In genomic region chr22:49913026-49913425, GRCh38 we compare ENCODE assay signal across 31 cellular contexts.
"Had no signal": no experiment of that assay in that cellular context is flagged by ENCODE, and none has a peak within 500 bp of the region (broad histone marks: within the 10 kb centered on the region; RNA-seq: fewer than 3 reads in every experiment).

No MANE protein-coding gene starts in this region.

- H2AFZ ChIP-seq: neural progenitor cell had no signal

- H3K4me1 Mint-ChIP-seq: natural killer cell, nephron progenitor cell had no signal

- H3K9ac ChIP-seq: neural progenitor cell had no signal

- H3K4me2 ChIP-seq: neural progenitor cell, smooth muscle cell had no signal

- H3K27me3 ChIP-seq: left lung, neural progenitor cell, neutrophil, ovary, right atrium auricular region, right lobe of liver, testis, thyroid gland, transverse colon, upper lobe of right lung had no signal

- H3K4me1 ChIP-seq: neural progenitor cell, testis had no signal

- H3K4me3 ChIP-seq: left lung, lower lobe of right lung, neural progenitor cell, ovary, right atrium auricular region, right lobe of liver, smooth muscle cell, testis, thyroid gland, transverse colon, upper lobe of right lung had no signal

- H3K4me3 Mint-ChIP-seq: natural killer cell; nephron progenitor cell; neural progenitor cell; stimulated activated memory B cell treated with anti-CD40 and anti-IgM and Interleukin-4, amounts not matched to agents 10 μg/mL and 1 μg/mL and 100 μg/mL, for 72 hours; stimulated activated naive CD8-positive, alpha-beta T cell treated with anti-CD3 and anti-CD28 coated beads, Interleukin-15, amount 100 ng/mL, for 72 hours had no signal

- H3K27me3 Mint-ChIP-seq: naive B cell; progenitor cell of endocrine pancreas; stimulated activated memory B cell treated with anti-CD40 and anti-IgM and Interleukin-4, amounts not matched to agents 10 μg/mL and 1 μg/mL and 100 μg/mL, for 72 hours; stimulated activated naive CD8-positive, alpha-beta T cell treated with anti-CD3 and anti-CD28 coated beads, Interleukin-15, amount 100 ng/mL, for 72 hours had no signal

- H3K27ac Mint-ChIP-seq: natural killer cell; nephron progenitor cell; neural progenitor cell; progenitor cell of endocrine pancreas; stimulated activated memory B cell treated with anti-CD40 and anti-IgM and Interleukin-4, amounts not matched to agents 10 μg/mL and 1 μg/mL and 100 μg/mL, for 72 hours; stimulated activated naive CD8-positive, alpha-beta T cell treated with anti-CD3 and anti-CD28 coated beads, Interleukin-15, amount 100 ng/mL, for 72 hours had no signal

- H3K36me3 Mint-ChIP-seq: naive B cell, natural killer cell had no signal

- H3K9me3 Mint-ChIP-seq: naive B cell; natural killer cell; nephron progenitor cell; neural progenitor cell; stimulated activated memory B cell treated with anti-CD40 and anti-IgM and Interleukin-4, amounts not matched to agents 10 μg/mL and 1 μg/mL and 100 μg/mL, for 72 hours; stimulated activated naive CD8-positive, alpha-beta T cell treated with anti-CD3 and anti-CD28 coated beads, Interleukin-15, amount 100 ng/mL, for 72 hours had no signal

- DNase-seq: hippocampal formation; left colon; left lung; mammary epithelial cell; mesendoderm; midbrain; naive B cell; natural killer cell; nephron progenitor cell; occipital lobe; ovary; stimulated activated CD4-positive, alpha-beta T cell treated with anti-CD3 and anti-CD28 coated beads, Interleukin-1b, Interleukin-23, amount 100 ng/mL, for 48 hours; stimulated activated CD4-positive, alpha-beta T cell treated with anti-CD3 and anti-CD28 coated beads, Interleukin-2, amount 100 ng/mL, for 48 hours; stimulated activated CD4-positive, alpha-beta T cell treated with anti-CD3 and anti-CD28 coated beads, Interleukin-4, amount 100 ng/mL, for 4 hours; stimulated activated CD8-positive, alpha-beta memory T cell treated with anti-CD3 and anti-CD28 coated beads, Interleukin-4, amount 100 ng/mL, for 48 hours; stimulated activated naive CD4-positive, alpha-beta T cell treated with Interleukin-2 at 50 U/mL for 16 hours; stimulated activated naive CD8-positive, alpha-beta T cell treated with anti-CD3 and anti-CD28 coated beads, Interleukin-15, amount 100 ng/mL, for 72 hours; testis; thyroid gland; transverse colon; upper lobe of right lung had no signal

- H3K27ac ChIP-seq: left lung, lower lobe of right lung, neural progenitor cell, neutrophil, ovary, right atrium auricular region, right lobe of liver, testis, thyroid gland, transverse colon, upper lobe of right lung had no signal

- FAIRE-seq: keratinocyte, urothelium cell line had no signal

- ATAC-seq: left colon; left lung; lower lobe of right lung; natural killer cell; right lobe of liver; stimulated activated memory B cell treated with anti-CD40 and anti-IgM and Interleukin-4, amounts not matched to agents 10 μg/mL and 1 μg/mL and 100 μg/mL, for 72 hours; stimulated activated naive CD8-positive, alpha-beta T cell treated with anti-CD3 and anti-CD28 coated beads, Interleukin-15, amount 100 ng/mL, for 72 hours; upper lobe of right lung had no signal

- H3K9me3 ChIP-seq: left lung, lower lobe of right lung, neutrophil, ovary, right atrium auricular region, right lobe of liver, testis, thyroid gland, transverse colon, upper lobe of right lung had no signal

- H3K36me3 ChIP-seq: neural progenitor cell had no signal
